11 cellular contexts compared by ENCODE assay signal in genomic region chr1:70706381-70707173, GRCh38.
DNase-seq lines count a peak whose midpoint lies in the region; TF ChIP-seq lines count a peak whose summit lies in the region.
"Had no signal": no experiment of that assay in that cellular context is flagged by ENCODE, and none has a peak within 500 bp of the region (broad histone marks: within the 10 kb centered on the region; RNA-seq: fewer than 3 reads in every experiment).

No MANE protein-coding gene starts in this region.

- H3K4me3 ChIP-seq in HUES48 (ENCODE audit: low read depth, low read length), result peak overlapping the region; percentile 72
- peak overlapping the region; percentile 18 for H3K4me3 ChIP-seq in epithelial cell of esophagus (ENCODE audit: low read length)
- H3K4me3 ChIP-seq in skeletal muscle satellite cell (ENCODE audit: low read length), result peak overlapping the region; percentile 67
- peak overlapping the region in 2 of 4 donors; percentile 20 to 21 for H3K4me3 ChIP-seq in Peyer's patch

- H3K9me3 ChIP-seq in HUES48 (ENCODE audit: control insufficient read depth, insufficient read depth, low read length), result no peaks in the 10 kb centered on the region
- H3K9me3 ChIP-seq in skeletal muscle satellite cell (replicated peaks; ENCODE audit: low read length), result no peaks in the 10 kb centered on the region
- no peaks in the 10 kb centered on the region for H3K9me3 ChIP-seq in Peyer's patch

- H3K9ac ChIP-seq in HUES48 (ENCODE audit: low read depth, low read length) (peak overlapping the region; percentile 78), skeletal muscle satellite cell (ENCODE audit: low read depth, low read length) (no peak overlapping the region)

- H3K27ac ChIP-seq in HUES48 (ENCODE audit: low read depth, low read length), result no peak overlapping the region
- no peak overlapping the region for H3K27ac ChIP-seq in Peyer's patch

- TF ChIP-seq CTCF in epithelial cell of esophagus (IDR thresholded peaks at IDR 0.05; ENCODE audit: insufficient read depth, low read depth, low read length, missing control alignments) (no peak), Peyer's patch (IDR thresholded peaks at IDR 0.05) (no peak)

- no peak for TF ChIP-seq POLR2A in Peyer's patch (IDR thresholded peaks at IDR 0.05)

- H3K36me3 ChIP-seq in HUES48 (ENCODE audit: control insufficient read depth, insufficient read depth, low read length) (no peaks in the 10 kb centered on the region), skeletal muscle satellite cell (ENCODE audit: insufficient read depth, low read length) (no peaks in the 10 kb centered on the region), Peyer's patch (no peaks in the 10 kb centered on the region)

- no peaks in the 10 kb centered on the region for H3K4me1 ChIP-seq in HUES48 (ENCODE audit: control insufficient read depth, insufficient read depth, low read length)
- no peaks in the 10 kb centered on the region for H3K4me1 ChIP-seq in skeletal muscle satellite cell (ENCODE audit: control insufficient read depth, insufficient read depth, low read length)
- H3K4me1 ChIP-seq in Peyer's patch, result no peaks in the 10 kb centered on the region

- peak overlapping the region; percentile 79 for H3K4me2 ChIP-seq in skeletal muscle satellite cell (ENCODE audit: low read length)

- H3K27me3 ChIP-seq in HUES48 (ENCODE audit: control insufficient read depth, insufficient read depth, low read length) (no peaks in the 10 kb centered on the region), skeletal muscle satellite cell (ENCODE audit: control insufficient read depth, insufficient read depth, low read length) (no peaks in the 10 kb centered on the region), Peyer's patch (no peaks in the 10 kb centered on the region)

- no peak for DNase-seq in epithelial cell of esophagus (ENCODE audit: low read depth)
- DNase-seq in kidney tubule cell (ENCODE audit: low spot score), result peak; percentile 5
- DNase-seq in UCSD-AML1 (lab: John Stamatoyannopoulos, UW; ENCODE audit: unreplicated experiment), result no peak
- DNase-seq in Peyer's patch, result no peak
- no peak for DNase-seq in stimulated activated CD8-positive, alpha-beta memory T cell treated with anti-CD3 and anti-CD28 coated beads, Interleukin-4, amount 100 ng/mL, for 48 hours
- no peak for DNase-seq in AML-193 (lab: John Stamatoyannopoulos, UW)
- DNase-seq: cortex of kidney, DMS79 treated with DMSO at 0.1 percent for 48 hours, NCI-H510A treated with DMSO at 0.1 percent for 48 hours had no signal
